Comparison of ENCODE assay signal across 1 cellular context in genomic region chr1:179026813-179027664, GRCh38.
A peak's percentile ranks its signal among the peaks of the same experiment; 100 is the strongest.
TF ChIP-seq lines count a peak whose summit lies in the region.

No MANE protein-coding gene starts in this region.

TF ChIP-seq in HepG2, 621 proteins besides CTCF, POLR2A, EP300 and RAD21 (continued from another document):
- no peak for TF ChIP-seq ELF4 (CRISPR knock-in tag; IDR thresholded peaks at IDR 0.05; ENCODE audit: borderline replicate concordance)
- no peak for TF ChIP-seq ZNF274 (CRISPR knock-in tag; IDR thresholded peaks at IDR 0.05)
- peak; percentile 90 for TF ChIP-seq MEF2D (CRISPR knock-in tag; IDR thresholded peaks at IDR 0.05)
- no peak for TF ChIP-seq MIER3 (CRISPR knock-in tag; IDR thresholded peaks at IDR 0.05; ENCODE audit: borderline replicate concordance)
- no peak for TF ChIP-seq ZNF20 (CRISPR knock-in tag; IDR thresholded peaks at IDR 0.05)
- 0 out of 2 replicates have a peak, but pooled peaks have one; percentile 34 for TF ChIP-seq ZNF792 (CRISPR knock-in tag; IDR thresholded peaks at IDR 0.05)
- TF ChIP-seq KDM4B (CRISPR knock-in tag; IDR thresholded peaks at IDR 0.05): no peak
- TF ChIP-seq PAXIP1 (CRISPR knock-in tag; conservative IDR thresholded peaks at IDR 0.05): no peak
- peak; percentile 73 for TF ChIP-seq HNF4A (CRISPR knock-in tag; IDR thresholded peaks at IDR 0.05)
- TF ChIP-seq ARID5B (CRISPR knock-in tag; IDR thresholded peaks at IDR 0.05): peak; percentile 41
- TF ChIP-seq MAZ (IDR thresholded peaks at IDR 0.05; ENCODE audit: borderline replicate concordance, low read depth, low read length): no peak
- no peak for TF ChIP-seq MAZ (CRISPR knock-in tag; IDR thresholded peaks at IDR 0.05; ENCODE audit: low read depth)
- TF ChIP-seq ZNF17 (CRISPR knock-in tag; IDR thresholded peaks at IDR 0.05): no peak
- TF ChIP-seq AGO1 (IDR thresholded peaks at IDR 0.05; ENCODE audit: low read depth, low read length, poor library complexity, severe bottlenecking): no peak
- no peak for TF ChIP-seq NR3C1 (CRISPR knock-in tag; IDR thresholded peaks at IDR 0.05)
- TF ChIP-seq SMYD3 (CRISPR knock-in tag; IDR thresholded peaks at IDR 0.05): 0 out of 2 replicates have a peak, but pooled peaks have one; percentile 49
- 0 out of 2 replicates have a peak, but pooled peaks have one; percentile 28 for TF ChIP-seq HNF4G (IDR thresholded peaks at IDR 0.05; ENCODE audit: borderline replicate concordance, low read depth, low read length)
- no peak for TF ChIP-seq HNF4G (CRISPR knock-in tag; IDR thresholded peaks at IDR 0.05; ENCODE audit: borderline replicate concordance, low read depth)
- no peak for TF ChIP-seq SOX13 (IDR thresholded peaks at IDR 0.05)
- TF ChIP-seq SOX13 (CRISPR knock-in tag; conservative IDR thresholded peaks at IDR 0.05 in 1 of 2, IDR thresholded peaks at IDR 0.05 in 1 of 2): 0 out of 4 replicates have a peak, but pooled peaks of 1 of the 2 experiments have one; percentile 13
- TF ChIP-seq POGZ (CRISPR knock-in tag; IDR thresholded peaks at IDR 0.05): no peak
- no peak for TF ChIP-seq ZNF543 (CRISPR knock-in tag; IDR thresholded peaks at IDR 0.05)
- no peak for TF ChIP-seq ZHX2 (IDR thresholded peaks at IDR 0.05; ENCODE audit: low read depth)
- TF ChIP-seq ZHX2 (CRISPR knock-in tag; IDR thresholded peaks at IDR 0.05; ENCODE audit: borderline replicate concordance): no peak; the same call in 1 of the 2 replicates
- TF ChIP-seq ATAD3A (CRISPR knock-in tag; IDR thresholded peaks at IDR 0.05): no peak
- TF ChIP-seq E2F1 (CRISPR knock-in tag; IDR thresholded peaks at IDR 0.05): no peak
- no peak for TF ChIP-seq GLI4 (CRISPR knock-in tag; IDR thresholded peaks at IDR 0.05; ENCODE audit: borderline replicate concordance)
- TF ChIP-seq ZNF777 (CRISPR knock-in tag; IDR thresholded peaks at IDR 0.05): 0 out of 2 replicates have a peak, but pooled peaks have one; percentile 20
- TF ChIP-seq CENPBD1 (CRISPR knock-in tag; IDR thresholded peaks at IDR 0.05; ENCODE audit: borderline replicate concordance, low read depth): no peak
- peak; percentile 58; the same call in 1 of the 2 replicates for TF ChIP-seq ARID3A (IDR thresholded peaks at IDR 0.05; ENCODE audit: low read depth, low read length)
- no peak for TF ChIP-seq KLF11 (CRISPR knock-in tag; IDR thresholded peaks at IDR 0.05)
- peak; percentile 41; the same call in 1 of the 2 replicates for TF ChIP-seq NCOR1 (IDR thresholded peaks at IDR 0.05; ENCODE audit: borderline replicate concordance, low read length)
- no peak for TF ChIP-seq XBP1 (CRISPR knock-in tag; IDR thresholded peaks at IDR 0.05)
- peak; percentile 26; the same call in 1 of the 2 replicates for TF ChIP-seq HDAC2 (CRISPR knock-in tag; IDR thresholded peaks at IDR 0.05)
